Comparison of ENCODE assay signal across 26 cellular contexts in the genomic region with DNA sequence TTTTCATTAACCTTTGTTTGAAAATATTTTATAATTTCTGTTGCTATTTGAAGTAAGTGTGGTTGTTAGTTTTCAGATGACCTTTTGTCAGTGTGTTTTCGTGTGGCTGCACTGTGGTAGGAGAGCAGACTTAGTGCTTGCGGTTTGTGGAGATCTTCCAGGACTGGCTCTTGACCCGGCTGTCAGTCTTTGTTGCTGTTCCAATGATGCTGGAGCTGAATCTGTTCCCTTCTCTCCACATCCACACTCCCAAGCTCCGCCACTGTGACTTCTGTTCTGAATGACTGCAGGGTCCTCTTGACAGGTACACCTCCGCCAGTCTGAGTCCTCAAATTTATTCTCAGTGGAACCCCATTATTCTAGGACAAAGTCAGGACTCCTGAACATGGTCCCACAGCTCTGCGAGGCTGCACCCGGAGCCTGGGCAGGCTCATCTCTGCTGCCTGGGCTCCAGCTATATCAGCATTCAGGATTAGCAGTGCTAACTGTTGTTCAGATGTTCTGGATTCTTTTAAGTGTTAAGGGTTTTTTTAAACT.
"Had no signal": no experiment of that assay in that cellular context is flagged by ENCODE, and none has a peak within 500 bp of the region (broad histone marks: within the 10 kb centered on the region; RNA-seq: fewer than 3 reads in every experiment).

No MANE protein-coding gene starts in this region.

- H3K4me1 ChIP-seq: neural progenitor cell had no signal

- H3K4me3 Mint-ChIP-seq: activated CD4-positive, alpha-beta T cell treated with anti-CD3 and anti-CD28 coated beads, Interleukin-2, amount 10 ng/mL, durations not matched to agents 24 days and 14 days; activated naive CD4-positive, alpha-beta T cell treated with anti-CD3 and anti-CD28 coated beads, Interleukin-2, amount 50 U/mL, for 24 hours; activated T-cell treated with anti-CD3 and anti-CD28 coated beads, Interleukin-2, amount 50 U/mL, for 72 hours; brain; effector memory CD8-positive, alpha-beta T cell; immature natural killer cell; mesothelial cell of epicardium; naive thymus-derived CD8-positive, alpha-beta T cell; neural progenitor cell; stimulated activated naive CD8-positive, alpha-beta T cell treated with anti-CD3 and anti-CD28 coated beads, Interleukin-15, amount 100 ng/mL, for 72 hours; WTC11 had no signal

- DNase-seq: activated CD4-positive, alpha-beta T cell treated with anti-CD3 and anti-CD28 coated beads, Interleukin-2, amount 10 ng/mL, durations not matched to agents 24 days and 14 days; activated CD8-positive, alpha-beta memory T cell treated with anti-CD3 and anti-CD28 coated beads, Interleukin-2, amount 50 U/mL, for 4 hours; activated effector memory CD4-positive, alpha-beta T cell treated with anti-CD3 and anti-CD28 coated beads, Interleukin-2, amount 50 U/mL, for 16 hours; activated T-cell treated with anti-CD3 and anti-CD28 coated beads, Interleukin-2, amount 50 U/mL, for 72 hours; anterior cingulate cortex; caudate nucleus; effector memory CD8-positive, alpha-beta T cell; foreskin melanocyte; immature natural killer cell; left ventricle myocardium inferior; naive thymus-derived CD8-positive, alpha-beta T cell; psoas muscle; stimulated activated CD4-positive, alpha-beta T cell treated with anti-CD3 and anti-CD28 coated beads, Interleukin-12 subunit alpha, Interleukin-12 subunit beta, amount 100 ng/mL, for 4 hours; stimulated activated CD4-positive, alpha-beta T cell treated with anti-CD3 and anti-CD28 coated beads, Interleukin-4, amount 100 ng/mL, for 4 hours; stimulated activated naive CD8-positive, alpha-beta T cell treated with anti-CD3 and anti-CD28 coated beads, Interleukin-15, amount 100 ng/mL, for 72 hours; T1000; testis; trophoblast cell had no signal

- H3K36me3 ChIP-seq: neural progenitor cell, right atrium auricular region, vagina had no signal

- ATAC-seq: activated T-cell treated with anti-CD3 and anti-CD28 coated beads, Interleukin-2, amount 50 U/mL, for 72 hours; effector memory CD8-positive, alpha-beta T cell; esophagus mucosa; naive thymus-derived CD8-positive, alpha-beta T cell; psoas muscle; stimulated activated naive CD8-positive, alpha-beta T cell treated with anti-CD3 and anti-CD28 coated beads, Interleukin-15, amount 100 ng/mL, for 72 hours; WTC11 had no signal

- H3K36me3 Mint-ChIP-seq: activated naive CD4-positive, alpha-beta T cell treated with anti-CD3 and anti-CD28 coated beads, Interleukin-2, amount 50 U/mL, for 24 hours; naive thymus-derived CD8-positive, alpha-beta T cell had no signal

- H3K27ac Mint-ChIP-seq: activated CD4-positive, alpha-beta T cell treated with anti-CD3 and anti-CD28 coated beads, Interleukin-2, amount 10 ng/mL, durations not matched to agents 24 days and 14 days; activated naive CD4-positive, alpha-beta T cell treated with anti-CD3 and anti-CD28 coated beads, Interleukin-2, amount 50 U/mL, for 24 hours; activated T-cell treated with anti-CD3 and anti-CD28 coated beads, Interleukin-2, amount 50 U/mL, for 72 hours; brain; effector memory CD8-positive, alpha-beta T cell; immature natural killer cell; mesothelial cell of epicardium; neural progenitor cell; WTC11 had no signal

- H3K27me3 ChIP-seq: neural progenitor cell, right atrium auricular region, testis, vagina had no signal

- H3K9me3 Mint-ChIP-seq: activated CD4-positive, alpha-beta T cell treated with anti-CD3 and anti-CD28 coated beads, Interleukin-2, amount 10 ng/mL, durations not matched to agents 24 days and 14 days; activated naive CD4-positive, alpha-beta T cell treated with anti-CD3 and anti-CD28 coated beads, Interleukin-2, amount 50 U/mL, for 24 hours; activated T-cell treated with anti-CD3 and anti-CD28 coated beads, Interleukin-2, amount 50 U/mL, for 72 hours; brain; effector memory CD8-positive, alpha-beta T cell; mesothelial cell of epicardium; neural progenitor cell; stimulated activated naive CD8-positive, alpha-beta T cell treated with anti-CD3 and anti-CD28 coated beads, Interleukin-15, amount 100 ng/mL, for 72 hours had no signal

- H3K9me3 ChIP-seq: left ventricle myocardium inferior, psoas muscle, right atrium auricular region, testis, vagina had no signal

- H3K4me3 ChIP-seq: left ventricle myocardium inferior, neural progenitor cell, psoas muscle, right atrium auricular region, testis, vagina had no signal

- H3K4me1 Mint-ChIP-seq: brain; stimulated activated naive CD8-positive, alpha-beta T cell treated with anti-CD3 and anti-CD28 coated beads, Interleukin-15, amount 100 ng/mL, for 72 hours had no signal

- H3K27me3 Mint-ChIP-seq: activated naive CD4-positive, alpha-beta T cell treated with anti-CD3 and anti-CD28 coated beads, Interleukin-2, amount 50 U/mL, for 24 hours; brain; stimulated activated naive CD8-positive, alpha-beta T cell treated with anti-CD3 and anti-CD28 coated beads, Interleukin-15, amount 100 ng/mL, for 72 hours had no signal
